Comparison of ENCODE assay signal across 1 cellular context in the genomic region with DNA sequence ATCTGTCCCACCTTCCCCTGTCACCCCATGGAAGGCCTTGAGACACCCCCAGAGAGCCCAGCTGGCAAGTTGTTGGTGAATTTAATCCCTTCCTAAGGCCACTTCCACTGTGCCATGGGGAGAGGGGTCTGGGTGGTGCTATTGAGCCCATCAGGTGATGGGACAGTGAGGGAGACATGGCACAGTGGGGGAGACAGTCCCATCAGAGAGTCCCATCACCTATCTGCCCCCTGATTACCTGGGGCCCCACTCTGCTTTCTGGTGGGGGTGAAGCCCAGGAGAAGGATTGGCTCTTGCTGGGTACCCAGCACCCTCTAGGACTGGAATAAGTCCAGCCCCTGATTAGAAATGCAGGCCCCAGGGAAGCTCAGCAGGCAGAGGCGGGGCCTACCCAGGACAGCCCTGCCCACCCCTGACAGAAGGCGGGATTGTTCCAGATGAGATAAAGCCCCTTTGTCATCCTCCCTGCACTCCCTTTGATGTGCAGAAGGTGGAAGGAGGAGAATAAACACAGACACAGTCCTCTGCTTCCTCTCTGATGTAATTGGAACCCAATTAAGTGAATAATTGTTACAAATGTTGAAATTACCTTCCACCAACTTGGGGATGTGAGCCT.
TF ChIP-seq lines count a peak whose summit lies in the region.

No MANE protein-coding gene starts in this region.

TF ChIP-seq in HCT116, 20 proteins besides CTCF, POLR2A, EP300 and RAD21 (continued from another document):
- TF ChIP-seq ATF3 (IDR thresholded peaks at IDR 0.05) (no peak), ELF1 (IDR thresholded peaks at IDR 0.05; ENCODE audit: borderline replicate concordance, low read depth) (no peak), CBX3 (IDR thresholded peaks at IDR 0.05; ENCODE audit: low read depth) (no peak)
- TF ChIP-seq, protein P1, sequence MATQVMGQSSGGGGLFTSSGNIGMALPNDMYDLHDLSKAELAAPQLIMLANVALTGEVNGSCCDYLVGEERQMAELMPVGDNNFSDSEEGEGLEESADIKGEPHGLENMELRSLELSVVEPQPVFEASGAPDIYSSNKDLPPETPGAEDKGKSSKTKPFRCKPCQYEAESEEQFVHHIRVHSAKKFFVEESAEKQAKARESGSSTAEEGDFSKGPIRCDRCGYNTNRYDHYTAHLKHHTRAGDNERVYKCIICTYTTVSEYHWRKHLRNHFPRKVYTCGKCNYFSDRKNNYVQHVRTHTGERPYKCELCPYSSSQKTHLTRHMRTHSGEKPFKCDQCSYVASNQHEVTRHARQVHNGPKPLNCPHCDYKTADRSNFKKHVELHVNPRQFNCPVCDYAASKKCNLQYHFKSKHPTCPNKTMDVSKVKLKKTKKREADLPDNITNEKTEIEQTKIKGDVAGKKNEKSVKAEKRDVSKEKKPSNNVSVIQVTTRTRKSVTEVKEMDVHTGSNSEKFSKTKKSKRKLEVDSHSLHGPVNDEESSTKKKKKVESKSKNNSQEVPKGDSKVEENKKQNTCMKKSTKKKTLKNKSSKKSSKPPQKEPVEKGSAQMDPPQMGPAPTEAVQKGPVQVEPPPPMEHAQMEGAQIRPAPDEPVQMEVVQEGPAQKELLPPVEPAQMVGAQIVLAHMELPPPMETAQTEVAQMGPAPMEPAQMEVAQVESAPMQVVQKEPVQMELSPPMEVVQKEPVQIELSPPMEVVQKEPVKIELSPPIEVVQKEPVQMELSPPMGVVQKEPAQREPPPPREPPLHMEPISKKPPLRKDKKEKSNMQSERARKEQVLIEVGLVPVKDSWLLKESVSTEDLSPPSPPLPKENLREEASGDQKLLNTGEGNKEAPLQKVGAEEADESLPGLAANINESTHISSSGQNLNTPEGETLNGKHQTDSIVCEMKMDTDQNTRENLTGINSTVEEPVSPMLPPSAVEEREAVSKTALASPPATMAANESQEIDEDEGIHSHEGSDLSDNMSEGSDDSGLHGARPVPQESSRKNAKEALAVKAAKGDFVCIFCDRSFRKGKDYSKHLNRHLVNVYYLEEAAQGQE (IDR thresholded peaks at IDR 0.05; ENCODE audit: low read depth), result no peak
